1 cellular context compared by ENCODE assay signal in the genomic region with DNA sequence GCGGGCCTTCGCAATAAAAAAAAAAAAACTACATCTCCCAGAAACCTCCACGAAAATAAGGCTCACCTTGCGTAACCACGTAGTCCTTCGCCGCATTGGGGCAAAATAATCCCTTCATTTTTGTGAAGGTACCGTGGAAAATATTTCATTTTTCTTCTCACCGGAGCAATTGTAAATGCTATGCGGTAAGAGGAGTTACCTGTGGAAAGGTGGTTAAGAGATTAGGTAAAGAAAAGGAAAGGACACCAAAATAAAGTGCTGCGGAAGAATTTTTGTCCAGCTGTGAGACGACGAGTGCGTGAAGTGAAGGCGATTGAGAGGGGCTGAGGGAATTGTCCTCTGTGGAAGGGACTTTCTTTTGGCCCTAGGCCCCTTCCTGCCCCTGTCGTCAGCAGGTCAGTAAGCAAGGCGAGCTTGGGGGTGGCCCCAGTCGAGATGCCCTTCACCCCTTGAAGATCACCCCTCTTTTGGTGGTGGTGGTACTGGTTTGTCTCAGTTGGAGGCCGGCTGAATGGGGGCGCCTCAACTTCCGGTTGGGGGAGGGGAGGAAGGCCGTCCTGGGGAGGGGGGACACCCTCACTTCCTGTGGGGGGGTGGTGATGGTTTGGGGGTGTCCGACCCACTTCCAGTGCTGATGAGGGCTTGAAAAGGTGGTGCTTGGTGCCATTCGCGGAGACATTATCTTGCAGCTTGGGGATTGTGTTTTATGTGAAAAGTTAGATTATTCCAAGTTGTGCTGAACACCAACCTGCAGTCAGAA.
TF ChIP-seq lines count a peak whose summit lies in the region.

A gene (plus strand): TSS at position 279 of the 760 bp plus-strand sequence. CDS start 37,520 bp downstream, outside the sequence.

TF ChIP-seq in HEK293, 187 proteins besides CTCF, POLR2A, EP300 and RAD21 (continued from another document and continues in another):
- TF ChIP-seq, protein P1, sequence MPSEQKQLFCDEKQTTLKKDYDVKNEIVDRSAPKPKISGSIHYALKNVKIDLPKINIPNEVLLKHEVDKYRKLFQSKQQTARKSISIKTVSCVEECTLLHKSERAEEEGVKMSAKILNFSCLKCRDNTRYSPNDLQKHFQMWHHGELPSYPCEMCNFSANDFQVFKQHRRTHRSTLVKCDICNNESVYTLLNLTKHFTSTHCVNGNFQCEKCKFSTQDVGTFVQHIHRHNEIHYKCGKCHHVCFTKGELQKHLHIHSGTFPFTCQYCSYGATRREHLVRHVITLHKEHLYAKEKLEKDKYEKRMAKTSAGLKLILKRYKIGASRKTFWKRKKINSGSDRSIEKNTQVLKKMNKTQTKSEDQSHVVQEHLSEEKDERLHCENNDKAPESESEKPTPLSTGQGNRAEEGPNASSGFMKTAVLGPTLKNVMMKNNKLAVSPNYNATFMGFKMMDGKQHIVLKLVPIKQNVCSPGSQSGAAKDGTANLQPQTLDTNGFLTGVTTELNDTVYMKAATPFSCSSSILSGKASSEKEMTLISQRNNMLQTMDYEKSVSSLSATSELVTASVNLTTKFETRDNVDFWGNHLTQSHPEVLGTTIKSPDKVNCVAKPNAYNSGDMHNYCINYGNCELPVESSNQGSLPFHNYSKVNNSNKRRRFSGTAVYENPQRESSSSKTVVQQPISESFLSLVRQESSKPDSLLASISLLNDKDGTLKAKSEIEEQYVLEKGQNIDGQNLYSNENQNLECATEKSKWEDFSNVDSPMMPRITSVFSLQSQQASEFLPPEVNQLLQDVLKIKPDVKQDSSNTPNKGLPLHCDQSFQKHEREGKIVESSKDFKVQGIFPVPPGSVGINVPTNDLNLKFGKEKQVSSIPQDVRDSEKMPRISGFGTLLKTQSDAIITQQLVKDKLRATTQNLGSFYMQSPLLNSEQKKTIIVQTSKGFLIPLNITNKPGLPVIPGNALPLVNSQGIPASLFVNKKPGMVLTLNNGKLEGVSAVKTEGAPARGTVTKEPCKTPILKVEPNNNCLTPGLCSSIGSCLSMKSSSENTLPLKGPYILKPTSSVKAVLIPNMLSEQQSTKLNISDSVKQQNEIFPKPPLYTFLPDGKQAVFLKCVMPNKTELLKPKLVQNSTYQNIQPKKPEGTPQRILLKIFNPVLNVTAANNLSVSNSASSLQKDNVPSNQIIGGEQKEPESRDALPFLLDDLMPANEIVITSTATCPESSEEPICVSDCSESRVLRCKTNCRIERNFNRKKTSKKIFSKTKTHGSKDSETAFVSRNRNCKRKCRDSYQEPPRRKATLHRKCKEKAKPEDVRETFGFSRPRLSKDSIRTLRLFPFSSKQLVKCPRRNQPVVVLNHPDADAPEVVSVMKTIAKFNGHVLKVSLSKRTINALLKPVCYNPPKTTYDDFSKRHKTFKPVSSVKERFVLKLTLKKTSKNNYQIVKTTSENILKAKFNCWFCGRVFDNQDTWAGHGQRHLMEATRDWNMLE (tag by site-specific recombination; conservative IDR thresholded peaks at IDR 0.05; ENCODE audit: low read depth), result peak; percentile 59
- TF ChIP-seq HOXA7 (CRISPR knock-in tag; IDR thresholded peaks at IDR 0.05; ENCODE audit: borderline replicate concordance), result no peak
- TF ChIP-seq, protein P2, sequence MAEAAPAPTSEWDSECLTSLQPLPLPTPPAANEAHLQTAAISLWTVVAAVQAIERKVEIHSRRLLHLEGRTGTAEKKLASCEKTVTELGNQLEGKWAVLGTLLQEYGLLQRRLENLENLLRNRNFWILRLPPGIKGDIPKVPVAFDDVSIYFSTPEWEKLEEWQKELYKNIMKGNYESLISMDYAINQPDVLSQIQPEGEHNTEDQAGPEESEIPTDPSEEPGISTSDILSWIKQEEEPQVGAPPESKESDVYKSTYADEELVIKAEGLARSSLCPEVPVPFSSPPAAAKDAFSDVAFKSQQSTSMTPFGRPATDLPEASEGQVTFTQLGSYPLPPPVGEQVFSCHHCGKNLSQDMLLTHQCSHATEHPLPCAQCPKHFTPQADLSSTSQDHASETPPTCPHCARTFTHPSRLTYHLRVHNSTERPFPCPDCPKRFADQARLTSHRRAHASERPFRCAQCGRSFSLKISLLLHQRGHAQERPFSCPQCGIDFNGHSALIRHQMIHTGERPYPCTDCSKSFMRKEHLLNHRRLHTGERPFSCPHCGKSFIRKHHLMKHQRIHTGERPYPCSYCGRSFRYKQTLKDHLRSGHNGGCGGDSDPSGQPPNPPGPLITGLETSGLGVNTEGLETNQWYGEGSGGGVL (tag by site-specific recombination; IDR thresholded peaks at IDR 0.05), result peak; percentile 82
- peak; percentile 83 for TF ChIP-seq ZBTB20 (tag by site-specific recombination; IDR thresholded peaks at IDR 0.05)
- peak; percentile 44; the same call in 1 of the 2 replicates for TF ChIP-seq FEZF1 (tag by site-specific recombination; IDR thresholded peaks at IDR 0.05)
- TF ChIP-seq, protein P3, sequence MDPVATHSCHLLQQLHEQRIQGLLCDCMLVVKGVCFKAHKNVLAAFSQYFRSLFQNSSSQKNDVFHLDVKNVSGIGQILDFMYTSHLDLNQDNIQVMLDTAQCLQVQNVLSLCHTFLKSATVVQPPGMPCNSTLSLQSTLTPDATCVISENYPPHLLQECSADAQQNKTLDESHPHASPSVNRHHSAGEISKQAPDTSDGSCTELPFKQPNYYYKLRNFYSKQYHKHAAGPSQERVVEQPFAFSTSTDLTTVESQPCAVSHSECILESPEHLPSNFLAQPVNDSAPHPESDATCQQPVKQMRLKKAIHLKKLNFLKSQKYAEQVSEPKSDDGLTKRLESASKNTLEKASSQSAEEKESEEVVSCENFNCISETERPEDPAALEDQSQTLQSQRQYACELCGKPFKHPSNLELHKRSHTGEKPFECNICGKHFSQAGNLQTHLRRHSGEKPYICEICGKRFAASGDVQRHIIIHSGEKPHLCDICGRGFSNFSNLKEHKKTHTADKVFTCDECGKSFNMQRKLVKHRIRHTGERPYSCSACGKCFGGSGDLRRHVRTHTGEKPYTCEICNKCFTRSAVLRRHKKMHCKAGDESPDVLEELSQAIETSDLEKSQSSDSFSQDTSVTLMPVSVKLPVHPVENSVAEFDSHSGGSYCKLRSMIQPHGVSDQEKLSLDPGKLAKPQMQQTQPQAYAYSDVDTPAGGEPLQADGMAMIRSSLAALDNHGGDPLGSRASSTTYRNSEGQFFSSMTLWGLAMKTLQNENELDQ (tag by site-specific recombination; IDR thresholded peaks at IDR 0.05; ENCODE audit: low read depth), result 0 out of 2 replicates have a peak, but pooled peaks have one; percentile 29
- no peak for TF ChIP-seq ZFP41 (tag by site-specific recombination; IDR thresholded peaks at IDR 0.05; ENCODE audit: borderline replicate concordance)
- TF ChIP-seq HOXC10 (CRISPR knock-in tag; IDR thresholded peaks at IDR 0.05), result no peak
- no peak for TF ChIP-seq ZNF747 (tag by site-specific recombination; IDR thresholded peaks at IDR 0.05)
- 0 out of 2 replicates have a peak, but pooled peaks have one; percentile 81 for TF ChIP-seq ZNF626 (tag by site-specific recombination; IDR thresholded peaks at IDR 0.05)
- TF ChIP-seq, protein P4, sequence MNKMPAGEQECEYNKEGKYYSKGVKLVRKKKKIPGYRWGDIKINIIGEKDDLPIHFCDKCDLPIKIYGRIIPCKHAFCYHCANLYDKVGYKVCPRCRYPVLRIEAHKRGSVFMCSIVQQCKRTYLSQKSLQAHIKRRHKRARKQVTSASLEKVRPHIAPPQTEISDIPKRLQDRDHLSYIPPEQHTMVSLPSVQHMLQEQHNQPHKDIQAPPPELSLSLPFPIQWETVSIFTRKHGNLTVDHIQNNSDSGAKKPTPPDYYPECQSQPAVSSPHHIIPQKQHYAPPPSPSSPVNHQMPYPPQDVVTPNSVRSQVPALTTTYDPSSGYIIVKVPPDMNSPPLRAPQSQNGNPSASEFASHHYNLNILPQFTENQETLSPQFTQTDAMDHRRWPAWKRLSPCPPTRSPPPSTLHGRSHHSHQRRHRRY (tag by site-specific recombination; IDR thresholded peaks at IDR 0.05), result no peak
- TF ChIP-seq YY1 (tag by site-specific recombination; IDR thresholded peaks at IDR 0.05), result peak; percentile 67; the same call in 1 of the 2 replicates
- no peak for TF ChIP-seq ZNF544 (tag by site-specific recombination; IDR thresholded peaks at IDR 0.05)
- TF ChIP-seq ZNF121 (tag by site-specific recombination; IDR thresholded peaks at IDR 0.05), result no peak
- TF ChIP-seq ZNF10 (tag by site-specific recombination; IDR thresholded peaks at IDR 0.05), result peak; percentile 96
- TF ChIP-seq, protein P5, sequence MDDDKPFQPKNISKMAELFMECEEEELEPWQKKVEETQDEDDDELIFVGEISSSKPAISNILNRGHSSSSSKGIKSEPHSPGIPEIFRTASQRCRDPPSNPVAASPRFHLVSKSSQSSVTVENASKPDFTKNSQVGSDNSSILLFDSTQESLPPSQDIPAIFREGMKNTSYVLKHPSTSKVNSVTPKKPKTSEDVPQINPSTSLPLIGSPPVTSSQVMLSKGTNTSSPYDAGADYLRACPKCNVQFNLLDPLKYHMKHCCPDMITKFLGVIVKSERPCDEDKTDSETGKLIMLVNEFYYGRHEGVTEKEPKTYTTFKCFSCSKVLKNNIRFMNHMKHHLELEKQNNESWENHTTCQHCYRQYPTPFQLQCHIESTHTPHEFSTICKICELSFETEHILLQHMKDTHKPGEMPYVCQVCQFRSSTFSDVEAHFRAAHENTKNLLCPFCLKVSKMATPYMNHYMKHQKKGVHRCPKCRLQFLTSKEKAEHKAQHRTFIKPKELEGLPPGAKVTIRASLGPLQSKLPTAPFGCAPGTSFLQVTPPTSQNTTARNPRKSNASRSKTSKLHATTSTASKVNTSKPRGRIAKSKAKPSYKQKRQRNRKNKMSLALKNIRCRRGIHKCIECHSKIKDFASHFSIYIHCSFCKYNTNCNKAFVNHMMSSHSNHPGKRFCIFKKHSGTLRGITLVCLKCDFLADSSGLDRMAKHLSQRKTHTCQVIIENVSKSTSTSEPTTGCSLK (tag by site-specific recombination; IDR thresholded peaks at IDR 0.05), result no peak
- TF ChIP-seq TCF7L2 (IDR thresholded peaks at IDR 0.05; ENCODE audit: borderline replicate concordance, low read depth, low read length), result no peak
- no peak; the same call in none of the 2 replicates for TF ChIP-seq ZNF394 (tag by site-specific recombination; IDR thresholded peaks at IDR 0.05; ENCODE audit: borderline replicate concordance)
- TF ChIP-seq ZNF37A (tag by site-specific recombination; IDR thresholded peaks at IDR 0.05), result no peak
- TF ChIP-seq WT1 (tag by site-specific recombination; IDR thresholded peaks at IDR 0.05), result no peak
- no peak for TF ChIP-seq ZNF701 (tag by site-specific recombination; IDR thresholded peaks at IDR 0.05)
- TF ChIP-seq, protein P6, sequence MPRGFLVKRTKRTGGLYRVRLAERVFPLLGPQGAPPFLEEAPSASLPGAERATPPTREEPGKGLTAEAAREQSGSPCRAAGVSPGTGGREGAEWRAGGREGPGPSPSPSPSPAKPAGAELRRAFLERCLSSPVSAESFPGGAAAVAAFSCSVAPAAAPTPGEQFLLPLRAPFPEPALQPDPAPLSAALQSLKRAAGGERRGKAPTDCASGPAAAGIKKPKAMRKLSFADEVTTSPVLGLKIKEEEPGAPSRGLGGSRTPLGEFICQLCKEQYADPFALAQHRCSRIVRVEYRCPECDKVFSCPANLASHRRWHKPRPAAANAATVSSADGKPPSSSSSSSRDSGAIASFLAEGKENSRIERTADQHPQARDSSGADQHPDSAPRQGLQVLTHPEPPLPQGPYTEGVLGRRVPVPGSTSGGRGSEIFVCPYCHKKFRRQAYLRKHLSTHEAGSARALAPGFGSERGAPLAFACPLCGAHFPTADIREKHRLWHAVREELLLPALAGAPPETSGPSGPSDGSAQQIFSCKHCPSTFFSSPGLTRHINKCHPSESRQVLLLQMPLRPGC (tag by site-specific recombination; IDR thresholded peaks at IDR 0.05), result peak; percentile 89
- TF ChIP-seq ZNF670 (tag by site-specific recombination; IDR thresholded peaks at IDR 0.05; ENCODE audit: low read depth), result no peak
- TF ChIP-seq BCL11A (tag by site-specific recombination; IDR thresholded peaks at IDR 0.05; ENCODE audit: low read depth), result no peak
- TF ChIP-seq ZNF341 (tag by site-specific recombination; IDR thresholded peaks at IDR 0.05; ENCODE audit: low read depth), result peak; percentile 51; the same call in 1 of the 2 replicates
- no peak for TF ChIP-seq ZNF354C (tag by site-specific recombination; IDR thresholded peaks at IDR 0.05; ENCODE audit: borderline replicate concordance, low read depth)
- TF ChIP-seq, protein P7, sequence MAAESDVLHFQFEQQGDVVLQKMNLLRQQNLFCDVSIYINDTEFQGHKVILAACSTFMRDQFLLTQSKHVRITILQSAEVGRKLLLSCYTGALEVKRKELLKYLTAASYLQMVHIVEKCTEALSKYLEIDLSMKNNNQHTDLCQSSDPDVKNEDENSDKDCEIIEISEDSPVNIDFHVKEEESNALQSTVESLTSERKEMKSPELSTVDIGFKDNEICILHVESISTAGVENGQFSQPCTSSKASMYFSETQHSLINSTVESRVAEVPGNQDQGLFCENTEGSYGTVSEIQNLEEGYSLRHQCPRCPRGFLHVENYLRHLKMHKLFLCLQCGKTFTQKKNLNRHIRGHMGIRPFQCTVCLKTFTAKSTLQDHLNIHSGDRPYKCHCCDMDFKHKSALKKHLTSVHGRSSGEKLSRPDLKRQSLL (tag by site-specific recombination; IDR thresholded peaks at IDR 0.05), result peak; percentile 85
- 0 out of 2 replicates have a peak, but pooled peaks have one; percentile 39 for TF ChIP-seq REPIN1 (tag by site-specific recombination; IDR thresholded peaks at IDR 0.05; ENCODE audit: low read depth)
- TF ChIP-seq ZNF350 (tag by site-specific recombination; IDR thresholded peaks at IDR 0.05), result no peak
- TF ChIP-seq GLIS2 (tag by site-specific recombination; IDR thresholded peaks at IDR 0.05), result peak; percentile 86
- no peak for TF ChIP-seq GFI1B (tag by site-specific recombination; IDR thresholded peaks at IDR 0.05)
- no peak for TF ChIP-seq ZNF184 (tag by site-specific recombination; IDR thresholded peaks at IDR 0.05)
- TF ChIP-seq ZSCAN16 (tag by site-specific recombination; IDR thresholded peaks at IDR 0.05), result no peak
- TF ChIP-seq ZNF600 (tag by site-specific recombination; IDR thresholded peaks at IDR 0.05), result peak; percentile 17; the same call in 1 of the 2 replicates
- TF ChIP-seq ZBTB1 (tag by site-specific recombination; IDR thresholded peaks at IDR 0.05), result peak; percentile 86; the same call in 1 of the 2 replicates
- peak; percentile 78; the same call in 1 of the 2 replicates for TF ChIP-seq ZNF660 (tag by site-specific recombination; IDR thresholded peaks at IDR 0.05)
- TF ChIP-seq ZFP3 (tag by site-specific recombination; IDR thresholded peaks at IDR 0.05; ENCODE audit: low read depth), result 0 out of 2 replicates have a peak, but pooled peaks have one; percentile 18
- TF ChIP-seq, protein P8, sequence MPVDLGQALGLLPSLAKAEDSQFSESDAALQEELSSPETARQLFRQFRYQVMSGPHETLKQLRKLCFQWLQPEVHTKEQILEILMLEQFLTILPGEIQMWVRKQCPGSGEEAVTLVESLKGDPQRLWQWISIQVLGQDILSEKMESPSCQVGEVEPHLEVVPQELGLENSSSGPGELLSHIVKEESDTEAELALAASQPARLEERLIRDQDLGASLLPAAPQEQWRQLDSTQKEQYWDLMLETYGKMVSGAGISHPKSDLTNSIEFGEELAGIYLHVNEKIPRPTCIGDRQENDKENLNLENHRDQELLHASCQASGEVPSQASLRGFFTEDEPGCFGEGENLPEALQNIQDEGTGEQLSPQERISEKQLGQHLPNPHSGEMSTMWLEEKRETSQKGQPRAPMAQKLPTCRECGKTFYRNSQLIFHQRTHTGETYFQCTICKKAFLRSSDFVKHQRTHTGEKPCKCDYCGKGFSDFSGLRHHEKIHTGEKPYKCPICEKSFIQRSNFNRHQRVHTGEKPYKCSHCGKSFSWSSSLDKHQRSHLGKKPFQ (tag by site-specific recombination; IDR thresholded peaks at IDR 0.05), result peak; percentile 49; the same call in 1 of the 2 replicates
